Comparison of ENCODE assay signal across 8 cellular contexts in the genomic region with DNA sequence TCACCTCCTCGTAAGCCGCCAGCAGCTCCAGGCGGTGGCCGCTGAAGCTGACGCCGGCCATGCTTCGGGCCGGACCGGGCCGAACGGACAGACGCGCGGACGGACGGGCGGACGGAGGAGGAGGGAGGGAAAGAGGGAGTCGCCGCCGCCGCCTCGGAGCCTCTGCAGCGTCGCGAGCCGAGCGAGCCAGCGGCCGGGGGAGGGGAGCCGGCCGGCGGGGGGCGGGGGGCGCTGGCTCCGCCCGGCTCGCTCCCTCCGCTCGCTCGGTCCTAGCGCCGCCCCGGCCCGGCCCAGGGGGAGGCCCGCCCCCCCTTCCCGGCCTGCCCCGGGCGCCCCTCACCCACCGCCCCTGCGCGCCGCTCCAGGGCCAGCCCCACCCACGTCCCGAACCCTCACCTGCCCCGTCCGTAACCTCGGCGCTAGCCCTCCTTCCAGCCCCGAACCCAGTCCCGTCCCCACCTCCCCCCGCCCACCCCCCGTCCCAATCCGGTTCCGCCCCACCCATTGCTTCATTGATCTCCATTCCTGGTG. TPM values are rescaled to one million over a fixed set of nuclear protein-coding genes. Genes with fewer than 3 reads are reported as not detected.
A peak's percentile ranks its signal among the peaks of the same experiment; 100 is the strongest.
DNase-seq lines count a peak whose midpoint lies in the region; ATAC-seq, FAIRE-seq and TF ChIP-seq lines count a peak whose summit lies in the region.

Gene DBN1, minus strand, starts transcription at position 174 of the 531 bp plus-strand sequence. Its CDS starts 113 bp downstream, at position 61.

- H3K27me3 ChIP-seq in Caco-2 (replicated peaks; ENCODE audit: control insufficient read depth, insufficient read depth, low read length) (no peaks in the 10 kb centered on the region), NT2/D1 (ENCODE audit: insufficient read depth, insufficient read length) (no peaks in the 10 kb centered on the region), spleen (replicated peaks in 1 of 7) (peaks cover 0 to 32% (median 10%) of the 10 kb centered on the region in 7 donors)

- intact Hi-C loops in Caco-2 (cut with micrococcal nuclease; ENCODE audit: unreplicated experiment) (loop anchor here (2.0 kb wide), 1 partner anchor 17 kb away; no protein-coding TSS in a partner anchor), kidney (cut with DNase I) (no loop called here), spleen (cut with DNase I; ENCODE audit: low total_unique reads) (no loop called here)

- H3K9me3 Mint-ChIP-seq in Caco-2 (ENCODE audit: unreplicated experiment): no peaks in the 10 kb centered on the region

- H3K4me1 Mint-ChIP-seq in Caco-2 (ENCODE audit: low read depth, unreplicated experiment): peaks cover 37% of the 10 kb centered on the region

- no peak for FAIRE-seq in kidney (lab: Jason Lieb, UNC)

- H3K9ac ChIP-seq in NT2/D1 (ENCODE audit: insufficient read length, low read depth) (peak within 1 kb of the TSS; percentile 99), kidney (ENCODE audit: low read length in 2 of 2) (peak within 1 kb of the TSS in 1 of 2 donors; percentile 24)

- H3K36me3 ChIP-seq in Caco-2 (ENCODE audit: control insufficient read depth, insufficient read depth, low read length) (peaks cover 1% of the 10 kb centered on the region; the same call in 1 of the 2 replicates), NT2/D1 (ENCODE audit: insufficient read depth, insufficient read length, low read length) (peaks cover 54% of the 10 kb centered on the region), kidney (ENCODE audit: control insufficient read depth in 1 of 2, insufficient read depth in 2 of 2, low read length in 2 of 2) (no peaks in the 10 kb centered on the region), spleen (no peaks in the 10 kb centered on the region)

- CTCF ChIA-PET in Caco-2 (lab: Charles Lee): interaction anchor here (1.0 to 3.7 kb wide), 3 partner anchors 16 to 69 kb away, joined by 3 to 19 read pairs (median 5); no protein-coding TSS in a partner anchor

- H3K27me3 Mint-ChIP-seq in Caco-2 (ENCODE audit: insufficient read depth, unreplicated experiment): no peaks in the 10 kb centered on the region

- ATAC-seq in GM21423 (IDR thresholded peaks at IDR 0.05; ENCODE audit: unreplicated experiment): peak; percentile 40
- no peak for ATAC-seq in GM19035 (IDR thresholded peaks at IDR 0.05; ENCODE audit: unreplicated experiment)

- H3K9me3 ChIP-seq in Caco-2: no peaks in the 10 kb centered on the region
- no peaks in the 10 kb centered on the region for H3K9me3 ChIP-seq in NT2/D1 (ENCODE audit: insufficient read depth, low read length)
- no peaks in the 10 kb centered on the region for H3K9me3 ChIP-seq in kidney (ENCODE audit: control insufficient read depth in 1 of 2, low read length in 2 of 2)
- no peaks in the 10 kb centered on the region for H3K9me3 ChIP-seq in spleen

- BruUV-seq in Caco-2 (replicated peaks; lab: Mats Ljungman, UMichigan): no TSS peak

- no peak for TF ChIP-seq POLR2A in spleen (IDR thresholded peaks at IDR 0.05)

- H3K36me3 Mint-ChIP-seq in Caco-2 (ENCODE audit: insufficient read depth, unreplicated experiment): peaks cover 26% of the 10 kb centered on the region

- peak within 1 kb of the TSS; percentile 11 for H3K27ac Mint-ChIP-seq in Caco-2 (ENCODE audit: unreplicated experiment)

- no peak for TF ChIP-seq CTCF in Caco-2 (IDR thresholded peaks at IDR 0.05; ENCODE audit: insufficient read depth in 1 of 2, low read depth in 1 of 2, low read length in 1 of 2, severe bottlenecking in 1 of 2, unreplicated experiment in 1 of 2)
- TF ChIP-seq CTCF in kidney (IDR thresholded peaks at IDR 0.05; ENCODE audit: borderline replicate concordance, extremely low read depth, insufficient read depth): no peak
- TF ChIP-seq CTCF in spleen (IDR thresholded peaks at IDR 0.05 in 8 of 11, conservative IDR thresholded peaks at IDR 0.05 in 3 of 11): no peak

- H3K27ac ChIP-seq in caudate nucleus (ENCODE audit: low read depth, low read length): peak within 1 kb of the TSS; percentile 76
- H3K27ac ChIP-seq in kidney (ENCODE audit: low read depth in 2 of 2, low read length in 2 of 2): peak within 1 kb of the TSS in 1 of 2 donors; percentile 48
- H3K27ac ChIP-seq in spleen: peak within 1 kb of the TSS in 7 of 8 donors; percentile 27 to 81 (median 66)

- H3K4me3 Mint-ChIP-seq in Caco-2 (ENCODE audit: unreplicated experiment): peak within 1 kb of the TSS; percentile 74

- H3K4me3 ChIP-seq in Caco-2 (ENCODE audit: low read depth, low read length): peak within 1 kb of the TSS; percentile 86
- peak within 1 kb of the TSS; percentile 93 for H3K4me3 ChIP-seq in NT2/D1 (ENCODE audit: insufficient read length, low read depth)
- H3K4me3 ChIP-seq in kidney (ENCODE audit: low read length in 2 of 2): peak within 1 kb of the TSS; percentile 48 to 60
- H3K4me3 ChIP-seq in spleen: peak within 1 kb of the TSS; percentile 38 to 82 (median 53)

- 2 to 7% (median 3%) methylated on average over 22 to 51 of the region's 65 CpGs for WGBS in spleen, 5 donors

- DNase-seq in Caco-2: peak in 1 of 2 experiments; percentile 55
- no peak for DNase-seq in NT2/D1 (ENCODE audit: low read depth, low spot score)
- DNase-seq in caudate nucleus (lab: John Stamatoyannopoulos, UW): peak in 5 of 61 donors; percentile 26 to 62 (median 36)
- no peak for DNase-seq in kidney
- DNase-seq in spleen: no peak
- no peak for DNase-seq in activated gamma-delta T cell (lab: John Stamatoyannopoulos, UW)

- peaks cover 40% of the 10 kb centered on the region for H3K4me1 ChIP-seq in Caco-2
- H3K4me1 ChIP-seq in NT2/D1 (ENCODE audit: insufficient read depth, insufficient read length): peaks cover 50% of the 10 kb centered on the region
- peaks cover 0 to 19% of the 10 kb centered on the region in 2 donors for H3K4me1 ChIP-seq in kidney (ENCODE audit: control insufficient read depth in 1 of 2, insufficient read depth in 1 of 2, low read depth in 1 of 2, low read length in 2 of 2)
- peaks cover 4 to 94% (median 59%) of the 10 kb centered on the region in 6 donors for H3K4me1 ChIP-seq in spleen

- POLR2A ChIA-PET in Caco-2 (lab: Charles Lee): interaction anchor here (1.2 to 1.4 kb wide), 2 partner anchors 16 to 24 kb away, joined by 3 to 6 read pairs; partner anchors contain the start of gene PDLIM7

RNA-seq across cellular contexts. Expression of gene DBN1, which starts in this region (rescaled TPM):
- total RNA-seq in Caco-2 (2022): 139 and 144 TPM in 2 replicates
- 64.2 TPM for total RNA-seq in kidney
- 56.5 TPM for polyA plus RNA-seq in kidney (ENCODE audit: insufficient read depth, low read depth, low replicate concordance)
- total RNA-seq in spleen: 10 to 100 TPM; 13.0 to 26.5 (median 17.6) TPM
- polyA plus RNA-seq in spleen: 10 to 100 TPM in 1 of 3 donors, 1 to 10 TPM in 2; 6.8 to 16.3 (median 7.6) TPM
